ENCODE assay signal across 7 cellular contexts in the genomic region with DNA sequence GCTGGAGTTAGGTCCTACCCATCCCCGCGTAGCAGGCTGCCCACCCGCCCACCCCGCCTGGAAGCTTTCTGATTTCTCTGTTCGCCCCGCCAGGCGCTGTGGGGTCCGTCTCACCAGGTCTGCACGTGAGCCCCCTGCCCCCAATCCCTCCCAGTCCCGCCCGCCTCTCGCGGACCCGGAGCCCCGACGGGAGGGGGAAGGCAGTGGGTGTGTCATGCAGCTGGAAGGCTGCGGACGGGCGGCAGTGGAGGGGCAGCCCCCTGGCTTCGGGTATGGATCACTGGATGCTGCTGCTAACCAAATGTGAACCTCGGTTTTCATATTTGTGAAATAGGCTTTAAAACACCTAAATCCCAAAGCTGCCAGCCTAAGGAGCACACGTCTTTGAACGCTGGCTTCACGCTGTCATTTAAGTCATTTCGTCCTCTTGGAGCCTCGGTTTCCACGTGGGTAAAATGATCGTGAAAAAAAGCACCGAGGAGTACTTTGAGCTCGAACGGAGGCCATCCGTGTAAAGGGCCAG. TPM values are rescaled to one million over a fixed set of nuclear protein-coding genes. Genes with fewer than 3 reads are reported as not detected.
DNase-seq lines count a peak whose midpoint lies in the region; ATAC-seq and TF ChIP-seq lines count a peak whose summit lies in the region.

No MANE protein-coding gene starts in this region.

- no peaks in the 10 kb centered on the region for H3K79me2 ChIP-seq in smooth muscle cell (ENCODE audit: low read depth)

- no peaks in the 10 kb centered on the region for H3K36me3 ChIP-seq in smooth muscle cell (ENCODE audit: low read depth)

- no peaks in the 10 kb centered on the region for H3F3A ChIP-seq in smooth muscle cell (ENCODE audit: low read depth)

- no peaks in the 10 kb centered on the region for H3K9me3 ChIP-seq in smooth muscle cell (replicated peaks; ENCODE audit: low read depth)

- no peaks in the 10 kb centered on the region for H3K36me3 Mint-ChIP-seq in glutamatergic neuron (ENCODE audit: unreplicated experiment)

- H3K27me3 Mint-ChIP-seq in glutamatergic neuron (ENCODE audit: unreplicated experiment), result peaks cover 15% of the 10 kb centered on the region

- H3K4me1 ChIP-seq in smooth muscle cell (ENCODE audit: low read depth), result peaks cover 14% of the 10 kb centered on the region

- H2AFZ ChIP-seq in smooth muscle cell (ENCODE audit: low read depth), result peak overlapping the region; percentile 72

- H3K27ac Mint-ChIP-seq in glutamatergic neuron (ENCODE audit: unreplicated experiment), result no peak overlapping the region

- TF ChIP-seq CTCF in glutamatergic neuron (IDR thresholded peaks at IDR 0.05; ENCODE audit: partially characterized antibody, unreplicated experiment) (no peak), smooth muscle cell (IDR thresholded peaks at IDR 0.05; ENCODE audit: borderline replicate concordance, insufficient read depth, poor library complexity, severe bottlenecking) (no peak)

- no peaks in the 10 kb centered on the region for H4K20me1 ChIP-seq in smooth muscle cell (ENCODE audit: low read depth)

- H3K4me3 Mint-ChIP-seq in glutamatergic neuron (ENCODE audit: unreplicated experiment), result peak overlapping the region; percentile 87

- H3K4me2 ChIP-seq in smooth muscle cell, result peak overlapping the region; percentile 95

- no peak overlapping the region for H3K9ac ChIP-seq in smooth muscle cell (ENCODE audit: low read depth)

- H3K27me3 ChIP-seq in smooth muscle cell (ENCODE audit: low read depth), result peaks cover 47% of the 10 kb centered on the region

- POLR2A ChIA-PET in HEK293T (lab: Yijun Ruan, JAX), result interaction anchor here (0.9 kb wide), 1 partner anchor 34 kb away, joined by 3 read pairs; a partner anchor contains a TSS

- ATAC-seq in GM19455 (IDR thresholded peaks at IDR 0.05; ENCODE audit: unreplicated experiment), result no peak
- ATAC-seq in GM21786 (IDR thresholded peaks at IDR 0.05; ENCODE audit: unreplicated experiment), result no peak

- peak overlapping the region; percentile 59 for H3K4me3 ChIP-seq in smooth muscle cell

- no peak for DNase-seq in HEK293T (ENCODE audit: extremely low spot score)
- DNase-seq in SKM-1 treated with dmso at 0.1 percent for 144 hours (lab: John Stamatoyannopoulos, UW; ENCODE audit: unreplicated experiment), result peak; percentile 99
- no peak for DNase-seq in glutamatergic neuron
- no peak for DNase-seq in smooth muscle cell (lab: John Stamatoyannopoulos, UW; ENCODE audit: unreplicated experiment)
- no peak for DNase-seq in caudate nucleus (lab: John Stamatoyannopoulos, UW)

- CTCF ChIA-PET in HEK293T (lab: Yijun Ruan, JAX), result interaction anchor here (0.6 kb wide), 2 partner anchors 8 to 14 kb away, joined by 3 to 5 read pairs; no protein-coding TSS in a partner anchor

- WGBS in smooth muscle cell (ENCODE audit: low lambda C conversion rate), result 4% methylated on average over 22 of the region's 32 CpGs

- H3K27ac ChIP-seq in smooth muscle cell (ENCODE audit: low read depth) (no peak overlapping the region), caudate nucleus (ENCODE audit: low read depth, low read length) (no peak overlapping the region)

- H3K4me1 Mint-ChIP-seq in glutamatergic neuron (ENCODE audit: low read depth, unreplicated experiment), result peaks cover 16% of the 10 kb centered on the region

- peaks cover 13% of the 10 kb centered on the region for H3K9me3 Mint-ChIP-seq in glutamatergic neuron (ENCODE audit: unreplicated experiment)

TF ChIP-seq in HEK293T, 16 proteins besides CTCF, POLR2A, EP300 and RAD21:
- no peak for TF ChIP-seq ZNF384 (IDR thresholded peaks at IDR 0.05)
- peak; percentile 55; the same call in 1 of the 2 replicates for TF ChIP-seq L3MBTL2 (conservative IDR thresholded peaks at IDR 0.05)

RNA-seq across cellular contexts. Expression of a gene that starts 0.6 kb away (rescaled TPM):
- total RNA-seq in glutamatergic neuron (ENCODE audit: unreplicated experiment) (17.3 TPM), smooth muscle cell (2.7 and 3.9 TPM in 2 replicates)
- 1.9 and 6.1 TPM in 2 replicates for polyA plus RNA-seq in smooth muscle cell

RNA-seq across cellular contexts. Expression of a gene that starts 20.8 kb away (rescaled TPM):
- total RNA-seq in glutamatergic neuron (ENCODE audit: unreplicated experiment), result 22.0 TPM
- total RNA-seq in smooth muscle cell, result 12.7 and 16.2 TPM in 2 replicates
- polyA plus RNA-seq in smooth muscle cell, result 14.6 and 17.7 TPM in 2 replicates

RNA-seq across cellular contexts. Expression of a gene that starts 33.2 kb away (rescaled TPM):
- total RNA-seq in glutamatergic neuron (ENCODE audit: unreplicated experiment), result 12.7 TPM
- total RNA-seq in smooth muscle cell, result 8.2 and 9.3 TPM in 2 replicates
- polyA plus RNA-seq in smooth muscle cell, result 15.3 and 16.1 TPM in 2 replicates

RNA-seq across cellular contexts. Expression of a gene that starts 41.4 kb away (rescaled TPM):
- total RNA-seq in glutamatergic neuron (ENCODE audit: unreplicated experiment) (4.0 TPM), smooth muscle cell (154 and 170 TPM in 2 replicates)
- polyA plus RNA-seq in smooth muscle cell, result 234 and 251 TPM in 2 replicates
